Comparison of ENCODE assay signal across 33 cellular contexts in genomic region chr2:161130354-161130753, GRCh38.
"Had no signal": no experiment of that assay in that cellular context is flagged by ENCODE, and none has a peak within 500 bp of the region (broad histone marks: within the 10 kb centered on the region; RNA-seq: fewer than 3 reads in every experiment).

No MANE protein-coding gene starts in this region.

- H3K27me3 Mint-ChIP-seq: activated B cell treated with CpG ODN at 0.5 μM for 24 hours; activated naive CD4-positive, alpha-beta T cell treated with anti-CD3 and anti-CD28 coated beads, Interleukin-2, amount 50 U/mL, for 24 hours; activated naive CD8-positive, alpha-beta T cell treated with anti-CD3 and anti-CD28 coated beads for 36 hours; activated T-cell treated with anti-CD3 and anti-CD28 coated beads, Interleukin-2, amount 50 U/mL, for 24 hours; T-helper 17 cell had no signal

- H3K27ac ChIP-seq: adrenal gland, body of pancreas, epithelial cell of prostate, esophagus squamous epithelium, gastroesophageal sphincter, heart right ventricle, hepatocyte, WERI-Rb-1 had no signal

- H3K36me3 Mint-ChIP-seq: activated naive CD4-positive, alpha-beta T cell treated with anti-CD3 and anti-CD28 coated beads, Interleukin-2, amount 50 U/mL, for 24 hours; activated naive CD8-positive, alpha-beta T cell treated with anti-CD3 and anti-CD28 coated beads for 36 hours had no signal

- DNase-seq: activated B cell treated with CpG ODN at 0.5 μM for 24 hours; activated CD4-positive, alpha-beta T cell treated with anti-CD3 and anti-CD28 coated beads for 48 hours; activated CD4-positive, alpha-beta T cell treated with anti-CD3 and anti-CD28 coated beads, Interleukin-2, amount 50 U/mL, for 1 hour; activated CD4-positive, alpha-beta T cell treated with anti-CD3 and anti-CD28 coated beads, Interleukin-2, amount 50 U/mL, for 48 hours; activated CD8-positive, alpha-beta memory T cell treated with anti-CD3 and anti-CD28 coated beads, Interleukin-2, amount 50 U/mL, for 48 hours; activated gamma-delta T cell; activated naive CD4-positive, alpha-beta T cell; activated naive CD8-positive, alpha-beta T cell treated with anti-CD3 and anti-CD28 coated beads for 36 hours; activated naive CD8-positive, alpha-beta T cell treated with anti-CD3 and anti-CD28 coated beads, Interleukin-2, amount 50 U/mL, for 24 hours; activated T-cell treated with anti-CD3 and anti-CD28 coated beads for 4 hours; activated T-cell treated with anti-CD3 and anti-CD28 coated beads, Interleukin-2, amount 50 U/mL, for 24 hours; activated T-cell treated with anti-CD3 and anti-CD28 coated beads, Interleukin-2, amount 50 U/mL, for 72 hours; adrenal gland; amygdala; aorta; body of pancreas; central memory CD4-positive, alpha-beta T cell; cerebellar nuclear complex; colonic mucosa; effector CD8-positive, alpha-beta T cell; esophagus squamous epithelium; foreskin melanocyte; heart right ventricle; T-helper 17 cell; T1000; WERI-Rb-1 had no signal

- H3K4me2 ChIP-seq: hepatocyte had no signal

- H3K4me3 Mint-ChIP-seq: activated B cell treated with CpG ODN at 0.5 μM for 24 hours; activated naive CD4-positive, alpha-beta T cell treated with anti-CD3 and anti-CD28 coated beads, Interleukin-2, amount 50 U/mL, for 24 hours; activated naive CD8-positive, alpha-beta T cell treated with anti-CD3 and anti-CD28 coated beads for 36 hours; activated naive CD8-positive, alpha-beta T cell treated with anti-CD3 and anti-CD28 coated beads, Interleukin-2, amount 50 U/mL, for 24 hours; activated T-cell treated with anti-CD3 and anti-CD28 coated beads, Interleukin-2, amount 50 U/mL, for 24 hours; activated T-cell treated with anti-CD3 and anti-CD28 coated beads, Interleukin-2, amount 50 U/mL, for 72 hours; T-helper 17 cell; T-helper 2 cell treated with Interferon-gamma antibody and Interleukin-4, amounts not matched to agents 5 μg/mL and 100 μg/mL, for 36 hours had no signal

- ATAC-seq: activated CD4-positive, CD25-positive, alpha-beta regulatory T cell treated with anti-CD3 and anti-CD28 coated beads, Interleukin-2, amount 50 U/mL, for 24 hours; activated naive CD8-positive, alpha-beta T cell treated with anti-CD3 and anti-CD28 coated beads, Interleukin-2, amount 50 U/mL, for 24 hours; activated T-cell treated with anti-CD3 and anti-CD28 coated beads, Interleukin-2, amount 50 U/mL, for 72 hours; body of pancreas; gastroesophageal sphincter; heart right ventricle; T-helper 17 cell had no signal

- H3K27ac Mint-ChIP-seq: activated B cell treated with CpG ODN at 0.5 μM for 24 hours; activated naive CD4-positive, alpha-beta T cell treated with anti-CD3 and anti-CD28 coated beads, Interleukin-2, amount 50 U/mL, for 24 hours; activated naive CD8-positive, alpha-beta T cell treated with anti-CD3 and anti-CD28 coated beads for 36 hours; activated naive CD8-positive, alpha-beta T cell treated with anti-CD3 and anti-CD28 coated beads, Interleukin-2, amount 50 U/mL, for 24 hours; activated T-cell treated with anti-CD3 and anti-CD28 coated beads, Interleukin-2, amount 50 U/mL, for 24 hours; activated T-cell treated with anti-CD3 and anti-CD28 coated beads, Interleukin-2, amount 50 U/mL, for 72 hours; T-helper 17 cell; T-helper 2 cell treated with Interferon-gamma antibody and Interleukin-4, amounts not matched to agents 5 μg/mL and 100 μg/mL, for 36 hours had no signal

- H3K9me3 Mint-ChIP-seq: activated naive CD4-positive, alpha-beta T cell treated with anti-CD3 and anti-CD28 coated beads, Interleukin-2, amount 50 U/mL, for 24 hours; activated naive CD8-positive, alpha-beta T cell treated with anti-CD3 and anti-CD28 coated beads, Interleukin-2, amount 50 U/mL, for 24 hours had no signal

- H3K27me3 ChIP-seq: adrenal gland, body of pancreas, colonic mucosa, esophagus squamous epithelium, gastroesophageal sphincter, heart right ventricle, hepatocyte had no signal

- FAIRE-seq: endometrium had no signal

- H3K4me3 ChIP-seq: adrenal gland, body of pancreas, colonic mucosa, esophagus squamous epithelium, gastroesophageal sphincter, heart right ventricle, hepatocyte had no signal

- H3K79me2 ChIP-seq: hepatocyte had no signal

- H2AFZ ChIP-seq: hepatocyte had no signal

- H3K9me3 ChIP-seq: adrenal gland, body of pancreas, colonic mucosa, esophagus squamous epithelium, gastroesophageal sphincter, heart right ventricle had no signal

- H3K36me3 ChIP-seq: adrenal gland, colonic mucosa, esophagus squamous epithelium, gastroesophageal sphincter, heart right ventricle, WERI-Rb-1 had no signal
